Comparison of ENCODE assay signal across 8 cellular contexts in genomic region chrX:48676106-48676892, GRCh38. TPM values are rescaled to one million over a fixed set of nuclear protein-coding genes. Genes with fewer than 3 reads are reported as not detected.
DNase-seq lines count a peak whose midpoint lies in the region; ATAC-seq, FAIRE-seq and TF ChIP-seq lines count a peak whose summit lies in the region.

No MANE protein-coding gene starts in this region.

- peak; percentile 92 for ATAC-seq in GM19043 (IDR thresholded peaks at IDR 0.05; ENCODE audit: low read depth, unreplicated experiment)
- peak; percentile 90 for ATAC-seq in HG03342 (IDR thresholded peaks at IDR 0.05; ENCODE audit: unreplicated experiment)

- H3K4me2 ChIP-seq in keratinocyte (ENCODE audit: control insufficient read depth, extremely low read depth, insufficient read depth, low read depth, low read length), result peak overlapping the region; percentile 89

- H3K27me3 ChIP-seq in keratinocyte (ENCODE audit: control insufficient read depth, extremely low read depth, insufficient read depth, low read length), result no peaks in the 10 kb centered on the region

- TF ChIP-seq CTCF in AG10803 (conservative IDR thresholded peaks at IDR 0.05; ENCODE audit: low read length) (no peak), keratinocyte (optimal IDR thresholded peaks at IDR 0.05 in 1 of 3, IDR thresholded peaks at IDR 0.05 in 1 of 3, conservative IDR thresholded peaks at IDR 0.05 in 1 of 3; ENCODE audit: extremely low read depth in 1 of 3, insufficient read depth in 2 of 3, low read length in 3 of 3) (no peak)

- peak overlapping the region; percentile 75 for H3K9ac ChIP-seq in keratinocyte (ENCODE audit: control insufficient read depth, extremely low read depth, insufficient read depth, low read length)

- H3K27ac ChIP-seq in keratinocyte (ENCODE audit: control insufficient read depth, insufficient read depth, low read length), result peak overlapping the region; percentile 52

- no peaks in the 10 kb centered on the region for H3K9me3 ChIP-seq in keratinocyte (ENCODE audit: control insufficient read depth, low read depth, low read length)

- FAIRE-seq in keratinocyte (lab: Jason Lieb, UNC), result no peak

- H3K9me1 ChIP-seq in keratinocyte (ENCODE audit: control insufficient read depth, extremely low read depth, insufficient read depth, low read length), result no peaks in the 10 kb centered on the region

- DNase-seq in AG10803 (ENCODE audit: low read depth), result peak; percentile 80
- peak; percentile 76 for DNase-seq in NCI-H345 treated with DMSO at 0.1 percent for 48 hours (lab: John Stamatoyannopoulos, UW; ENCODE audit: unreplicated experiment)
- peak; percentile 76 for DNase-seq in activated CD4-positive, CD25-positive, alpha-beta regulatory T cell treated with anti-CD3 and anti-CD28 coated beads, Interleukin-2, amount 50 U/mL, for 16 hours (ENCODE audit: low read depth, low spot score)
- peak; percentile 86 for DNase-seq in central memory CD4-positive, alpha-beta T cell
- DNase-seq in keratinocyte (ENCODE audit: low read depth, low spot score), result peak; percentile 42
- DNase-seq in stimulated activated CD4-positive, alpha-beta T cell treated with anti-CD3 and anti-CD28 coated beads, Interleukin-12 subunit alpha, Interleukin-12 subunit beta, amount 100 ng/mL, for 48 hours (ENCODE audit: low read depth in 2 of 3, low spot score in 1 of 3), result peak; percentile 71 to 86 (median 83)

- H3K4me1 ChIP-seq in keratinocyte (ENCODE audit: control insufficient read depth, extremely low read depth, insufficient read depth, low read length), result no peaks in the 10 kb centered on the region

- no peaks in the 10 kb centered on the region for H4K20me1 ChIP-seq in keratinocyte (ENCODE audit: control insufficient read depth, extremely low read depth, insufficient read depth, low read length)

- H2AFZ ChIP-seq in keratinocyte (ENCODE audit: control insufficient read depth, low read length), result peak overlapping the region; percentile 82

- no peaks in the 10 kb centered on the region for H3K79me2 ChIP-seq in keratinocyte (ENCODE audit: control insufficient read depth, insufficient read depth, low read length)

- no peaks in the 10 kb centered on the region for H3K36me3 ChIP-seq in keratinocyte (ENCODE audit: control insufficient read depth in 2 of 2, extremely low read depth in 1 of 2, insufficient read depth in 2 of 2, low read length in 2 of 2)

- dilution Hi-C loops in keratinocyte (cut with MboI; ENCODE audit: extremely low pct_ligation_motif_present, low sequenced_read_pairs), result no loop called here

- H3K4me3 ChIP-seq in AG10803 (ENCODE audit: low read length), result peak overlapping the region; percentile 74
- H3K4me3 ChIP-seq in keratinocyte (ENCODE audit: control insufficient read depth in 2 of 3, extremely low read depth in 1 of 3, insufficient read depth in 2 of 3, low read depth in 1 of 3, low read length in 3 of 3), result peak overlapping the region; percentile 70 to 75 (median 74)

RNA-seq across cellular contexts. Expression of gene WAS, which starts 7.3 kb away (rescaled TPM):
- polyA plus RNA-seq in keratinocyte, result 0.05 to 0.09 TPM (median 0.07 TPM) in 3 replicates
- 1.1 TPM for polyA plus RNA-seq in keratinocyte (2011; ENCODE audit: low read depth)
- 0.10 TPM in 1 of 2 replicates, not detected in the other for polyA plus RNA-seq in keratinocyte (2011; cell fraction: cytosol; rRNA removed)
- polyA plus RNA-seq in keratinocyte (2011; cell fraction: nucleus; rRNA removed), result 0.61 and 1.6 TPM in 2 replicates
- polyA plus RNA-seq in keratinocyte (2012; ENCODE audit: low replicate concordance), result 0.16 and 0.17 TPM in 2 replicates
- not detected in 3 replicates for polyA minus RNA-seq in keratinocyte
- polyA minus RNA-seq in keratinocyte (2011; cell fraction: cytosol; rRNA and poly(A)+ RNA removed), result not detected
- polyA minus RNA-seq in keratinocyte (2011; cell fraction: nucleus; rRNA and poly(A)+ RNA removed), result not detected in 2 replicates

RNA-seq across cellular contexts. Expression of gene SUV39H1, which starts 20.2 kb away (rescaled TPM):
- polyA plus RNA-seq in keratinocyte, result 3.1 to 9.4 TPM (median 4.9 TPM) in 3 replicates
- polyA plus RNA-seq in keratinocyte (2011; ENCODE audit: low read depth), result 0.60 TPM
- 2.6 and 4.6 TPM in 2 replicates for polyA plus RNA-seq in keratinocyte (2011; cell fraction: cytosol; rRNA removed)
- 6.5 and 8.2 TPM in 2 replicates for polyA plus RNA-seq in keratinocyte (2011; cell fraction: nucleus; rRNA removed)
- 1.7 and 8.4 TPM in 2 replicates for polyA plus RNA-seq in keratinocyte (2012; ENCODE audit: low replicate concordance)
- 4.8 to 12.8 TPM (median 6.7 TPM) in 3 replicates for polyA minus RNA-seq in keratinocyte
- 5.4 TPM for polyA minus RNA-seq in keratinocyte (2011; cell fraction: cytosol; rRNA and poly(A)+ RNA removed)
- polyA minus RNA-seq in keratinocyte (2011; cell fraction: nucleus; rRNA and poly(A)+ RNA removed), result 4.4 and 4.8 TPM in 2 replicates

Comparison
In these comparisons a context has a peak if more than half of its experiments do, and no peak if none do; other contexts are left out.
1. Peak in every context shown above with its lines: DNase-seq, ATAC-seq, H3K4me3 ChIP-seq and H3K27ac ChIP-seq.